In genomic region chr7:25950488-25951413, GRCh38 we compare ENCODE assay signal across 8 cellular contexts.
DNase-seq lines count a peak whose midpoint lies in the region; ATAC-seq, FAIRE-seq and TF ChIP-seq lines count a peak whose summit lies in the region.

No MANE protein-coding gene starts in this region.

- dilution Hi-C loops in keratinocyte (cut with MboI; ENCODE audit: extremely low pct_ligation_motif_present, low sequenced_read_pairs) = no loop called here

- peak overlapping the region; percentile 100 for H3K4me2 ChIP-seq in keratinocyte (ENCODE audit: control insufficient read depth, extremely low read depth, insufficient read depth, low read depth, low read length)

- H3K27ac Mint-ChIP-seq in activated B cell treated with CpG ODN at 0.5 μM for 24 hours = peak overlapping the region; percentile 81
- peak overlapping the region; percentile 78 for H3K27ac Mint-ChIP-seq in central memory CD8-positive, alpha-beta T cell (ENCODE audit: low read depth)

- no peak for FAIRE-seq in keratinocyte (lab: Jason Lieb, UNC)

- H3K9ac ChIP-seq in keratinocyte (ENCODE audit: control insufficient read depth, extremely low read depth, insufficient read depth, low read length) = peak overlapping the region; percentile 79

- H3K36me3 ChIP-seq in A673 (ENCODE audit: insufficient read depth, low read length, poor library complexity, severe bottlenecking) = no peaks in the 10 kb centered on the region
- no peaks in the 10 kb centered on the region for H3K36me3 ChIP-seq in keratinocyte (ENCODE audit: control insufficient read depth in 2 of 2, extremely low read depth in 1 of 2, insufficient read depth in 2 of 2, low read length in 2 of 2)

- H3K9me1 ChIP-seq in keratinocyte (ENCODE audit: control insufficient read depth, extremely low read depth, insufficient read depth, low read length) = no peaks in the 10 kb centered on the region

- intact Hi-C loops in A673 (cut with micrococcal nuclease; ENCODE audit: unreplicated experiment) (loop anchor here (2.0 kb wide), 1 partner anchor 56 kb away; no protein-coding TSS in a partner anchor), activated B cell treated with CpG ODN at 0.5 μM for 24 hours (cut with micrococcal nuclease) (loop anchor here (1.0 to 5.0 kb wide), 7 partner anchors 14 to 912 kb away; partner anchors contain the start of genes CBX3, HNRNPA2B1, NFE2L3 and SKAP2)

- peak overlapping the region; percentile 77 for H3K4me3 ChIP-seq in A673 (ENCODE audit: low read depth, low read length, poor library complexity, severe bottlenecking)
- peak overlapping the region; percentile 74 to 91 (median 84) for H3K4me3 ChIP-seq in keratinocyte (ENCODE audit: control insufficient read depth in 2 of 3, extremely low read depth in 1 of 3, insufficient read depth in 2 of 3, low read depth in 1 of 3, low read length in 3 of 3)

- peaks cover 35% of the 10 kb centered on the region for H3K4me1 Mint-ChIP-seq in activated B cell treated with CpG ODN at 0.5 μM for 24 hours
- peaks cover 14% of the 10 kb centered on the region for H3K4me1 Mint-ChIP-seq in central memory CD8-positive, alpha-beta T cell

- H3K27me3 Mint-ChIP-seq in activated B cell treated with CpG ODN at 0.5 μM for 24 hours = peaks cover 31% of the 10 kb centered on the region
- H3K27me3 Mint-ChIP-seq in central memory CD8-positive, alpha-beta T cell = peaks cover 3% of the 10 kb centered on the region

- peak; percentile 96 for DNase-seq in A673 (ENCODE audit: low spot score)
- DNase-seq in NCI-H2107 (lab: John Stamatoyannopoulos, UW) = peak; percentile 94
- DNase-seq in activated B cell treated with CpG ODN at 0.5 μM for 24 hours = peak; percentile 82
- DNase-seq in central memory CD8-positive, alpha-beta T cell (ENCODE audit: low spot score in 2 of 2) = peak; percentile 66 to 70
- DNase-seq in keratinocyte (ENCODE audit: low read depth, low spot score) = peak; percentile 85
- peak; percentile 91 for DNase-seq in stimulated activated CD4-positive, alpha-beta T cell treated with anti-CD3 and anti-CD28 coated beads, Interleukin-15, amount 100 ng/mL, for 24 hours

- H3K36me3 Mint-ChIP-seq in activated B cell treated with CpG ODN at 0.5 μM for 24 hours (ENCODE audit: low read depth) = no peaks in the 10 kb centered on the region
- H3K36me3 Mint-ChIP-seq in central memory CD8-positive, alpha-beta T cell (ENCODE audit: insufficient read depth) = no peaks in the 10 kb centered on the region

- peaks cover 3% of the 10 kb centered on the region for H3K9me3 Mint-ChIP-seq in activated B cell treated with CpG ODN at 0.5 μM for 24 hours
- H3K9me3 Mint-ChIP-seq in central memory CD8-positive, alpha-beta T cell = no peaks in the 10 kb centered on the region

- peak overlapping the region; percentile 92 for H3K4me3 Mint-ChIP-seq in activated B cell treated with CpG ODN at 0.5 μM for 24 hours
- H3K4me3 Mint-ChIP-seq in central memory CD8-positive, alpha-beta T cell = peak overlapping the region; percentile 87

- H3K79me2 ChIP-seq in keratinocyte (ENCODE audit: control insufficient read depth, insufficient read depth, low read length) = peaks cover 9% of the 10 kb centered on the region

- H2AFZ ChIP-seq in keratinocyte (ENCODE audit: control insufficient read depth, low read length) = peak overlapping the region; percentile 48

- POLR2A ChIA-PET in A673 (lab: Charles Lee; ENCODE audit: low non-redundant PET) = interaction anchor here (0.7 kb wide), 1 partner anchor 57 kb away, joined by 6 read pairs; no protein-coding TSS in a partner anchor
- POLR2A ChIA-PET in activated B cell treated with CpG ODN at 0.5 μM for 24 hours (lab: Charles Lee) = interaction anchor here (1.7 to 2.7 kb wide), 2 partner anchors 17 kb away, joined by 8 to 28 read pairs; no protein-coding TSS in a partner anchor

- no TSS peak for BruUV-seq in A673 (replicated peaks; lab: Mats Ljungman, UMichigan)

- ATAC-seq in GM18858 (IDR thresholded peaks at IDR 0.05; ENCODE audit: unreplicated experiment) = peak; percentile 76
- ATAC-seq in HG03064 (IDR thresholded peaks at IDR 0.05; ENCODE audit: low read depth, unreplicated experiment) = peak; percentile 85
- peak; percentile 93 for ATAC-seq in activated B cell treated with CpG ODN at 0.5 μM for 24 hours (ENCODE audit: low read depth)
- peak; percentile 98 for ATAC-seq in central memory CD8-positive, alpha-beta T cell (replicated peaks; ENCODE audit: extremely low read depth, poor library complexity, severe bottlenecking)

- H4K20me1 ChIP-seq in keratinocyte (ENCODE audit: control insufficient read depth, extremely low read depth, insufficient read depth, low read length) = no peaks in the 10 kb centered on the region

- H3K27ac ChIP-seq in A673 (ENCODE audit: low read depth, low read length, poor library complexity, severe bottlenecking) (peak overlapping the region; percentile 58), keratinocyte (ENCODE audit: control insufficient read depth, insufficient read depth, low read length) (peak overlapping the region; percentile 62)

- TF ChIP-seq CTCF in A673 (conservative IDR thresholded peaks at IDR 0.05; ENCODE audit: low read depth, low read length) (no peak), activated B cell treated with CpG ODN at 0.5 μM for 24 hours (IDR thresholded peaks at IDR 0.05) (no peak), keratinocyte (optimal IDR thresholded peaks at IDR 0.05 in 1 of 3, IDR thresholded peaks at IDR 0.05 in 1 of 3, conservative IDR thresholded peaks at IDR 0.05 in 1 of 3; ENCODE audit: extremely low read depth in 1 of 3, insufficient read depth in 2 of 3, low read length in 3 of 3) (no peak)

- no peaks in the 10 kb centered on the region for H3K9me3 ChIP-seq in A673 (ENCODE audit: low read depth, low read length, poor library complexity, severe bottlenecking)
- no peaks in the 10 kb centered on the region for H3K9me3 ChIP-seq in keratinocyte (ENCODE audit: control insufficient read depth, low read depth, low read length)

- H3K4me1 ChIP-seq in A673 (ENCODE audit: insufficient read depth, low read length, poor library complexity, severe bottlenecking) (peaks cover 13% of the 10 kb centered on the region), keratinocyte (ENCODE audit: control insufficient read depth, extremely low read depth, insufficient read depth, low read length) (peaks cover 23% of the 10 kb centered on the region)

- H3K27me3 ChIP-seq in A673 (replicated peaks; ENCODE audit: insufficient read depth, low read depth, low read length, poor library complexity) = no peaks in the 10 kb centered on the region
- H3K27me3 ChIP-seq in keratinocyte (ENCODE audit: control insufficient read depth, extremely low read depth, insufficient read depth, low read length) = no peaks in the 10 kb centered on the region

- CTCF ChIA-PET in A673 (lab: Charles Lee) = no interaction called here
- CTCF ChIA-PET in activated B cell treated with CpG ODN at 0.5 μM for 24 hours (lab: Charles Lee) = no interaction called here

Comparison
In these comparisons a context has a peak if more than half of its experiments do, and no peak if none do; other contexts are left out.
1. Peak in every context shown above with its lines: DNase-seq, ATAC-seq, H3K4me3 ChIP-seq and H3K27ac ChIP-seq.